In the genomic region with DNA sequence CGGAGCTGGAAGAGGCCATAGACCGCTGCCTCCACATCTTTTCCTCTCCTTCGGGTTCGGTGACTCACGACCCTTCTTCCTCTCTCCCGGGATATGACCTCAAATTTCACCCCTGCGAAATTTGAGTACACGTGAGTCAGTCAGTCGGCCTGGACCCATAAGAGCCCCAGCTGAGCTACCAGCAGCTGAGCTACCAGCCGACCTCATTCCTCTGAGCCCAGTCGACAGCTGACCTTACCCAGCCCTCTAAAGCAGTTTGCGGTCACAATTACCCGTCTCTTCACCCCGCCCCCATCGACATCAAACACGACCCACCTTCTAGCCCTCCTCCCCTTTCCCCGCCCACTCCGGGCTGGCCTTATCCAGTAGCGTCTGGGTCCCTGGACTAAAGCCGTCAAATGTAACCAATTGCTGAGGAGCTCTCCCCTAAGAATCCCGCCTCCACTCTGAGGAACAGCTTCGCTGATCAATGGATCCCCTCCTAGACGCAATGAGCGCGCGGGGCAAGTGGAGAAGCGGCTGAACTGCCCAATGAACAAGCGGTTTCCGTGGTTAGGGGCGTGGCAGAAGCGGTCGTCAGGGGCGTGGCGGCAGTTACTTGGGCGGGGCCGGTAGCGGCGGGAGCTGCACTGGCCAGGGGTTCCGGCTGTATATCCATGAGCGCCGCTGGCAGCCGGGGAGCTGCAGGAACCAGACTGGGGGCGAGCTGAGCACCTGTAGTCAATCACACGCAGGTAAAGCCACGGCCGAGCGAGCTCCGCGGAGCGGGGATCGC, we compare ENCODE assay signal across 8 cellular contexts. TPM values are rescaled to one million over a fixed set of nuclear protein-coding genes. Genes with fewer than 3 reads are reported as not detected.
DNase-seq lines count a peak whose midpoint lies in the region; ATAC-seq and TF ChIP-seq lines count a peak whose summit lies in the region.

A gene with protein sequence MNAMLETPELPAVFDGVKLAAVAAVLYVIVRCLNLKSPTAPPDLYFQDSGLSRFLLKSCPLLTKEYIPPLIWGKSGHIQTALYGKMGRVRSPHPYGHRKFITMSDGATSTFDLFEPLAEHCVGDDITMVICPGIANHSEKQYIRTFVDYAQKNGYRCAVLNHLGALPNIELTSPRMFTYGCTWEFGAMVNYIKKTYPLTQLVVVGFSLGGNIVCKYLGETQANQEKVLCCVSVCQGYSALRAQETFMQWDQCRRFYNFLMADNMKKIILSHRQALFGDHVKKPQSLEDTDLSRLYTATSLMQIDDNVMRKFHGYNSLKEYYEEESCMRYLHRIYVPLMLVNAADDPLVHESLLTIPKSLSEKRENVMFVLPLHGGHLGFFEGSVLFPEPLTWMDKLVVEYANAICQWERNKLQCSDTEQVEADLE (plus strand): TSS at position 627 of the 775 bp plus-strand sequence. CDS start 27,872 bp downstream, outside the sequence.

- H3K4me1 Mint-ChIP-seq in activated B cell treated with CpG ODN at 0.5 μM for 24 hours (peaks cover 33% of the 10 kb centered on the region), immature natural killer cell (peaks cover 38 to 41% of the 10 kb centered on the region in 2 donors)

- peak; percentile 69 for TF ChIP-seq POLR2A in GM18951 (IDR thresholded peaks at IDR 0.05; ENCODE audit: extremely low read depth, insufficient read depth, insufficient read length)

- POLR2A ChIA-PET in activated B cell treated with CpG ODN at 0.5 μM for 24 hours (lab: Charles Lee): interaction anchor here (0.7 to 1.8 kb wide), 7 partner anchors 11 to 621 kb away, joined by 3 to 8 read pairs (median 4); partner anchors contain the start of genes ISG20, MRPL46 and MRPS11

- peak within 1 kb of the TSS; percentile 96 for H3K27ac ChIP-seq in caudate nucleus (ENCODE audit: low read depth, low read length)

- H3K27ac Mint-ChIP-seq in activated B cell treated with CpG ODN at 0.5 μM for 24 hours: no peak within 1 kb of the TSS
- peak within 1 kb of the TSS in 5 of 6 donors; percentile 92 to 97 (median 93) for H3K27ac Mint-ChIP-seq in immature natural killer cell

- ATAC-seq in HG03196 (IDR thresholded peaks at IDR 0.05; ENCODE audit: unreplicated experiment): peak; percentile 95
- ATAC-seq in activated B cell treated with CpG ODN at 0.5 μM for 24 hours (ENCODE audit: low read depth): peak; percentile 97

- DNase-seq in AG08395 (ENCODE audit: low spot score): peak; percentile 98
- DNase-seq in NCI-H345 (lab: John Stamatoyannopoulos, UW): peak; percentile 99
- DNase-seq in activated B cell treated with CpG ODN at 0.5 μM for 24 hours: peak; percentile 98
- peak; percentile 82 to 100 (median 99) for DNase-seq in caudate nucleus (lab: John Stamatoyannopoulos, UW)
- peak; percentile 99 for DNase-seq in immature natural killer cell
- peak; percentile 98 to 99 for DNase-seq in stimulated activated CD4-positive, alpha-beta T cell treated with anti-CD3 and anti-CD28 coated beads, Interleukin-12 subunit alpha, Interleukin-12 subunit beta, amount 100 ng/mL, for 24 hours (ENCODE audit: low read depth in 2 of 2)

- in situ Hi-C loops in GM18951 (cut with MboI; ENCODE audit: low sequenced_read_pairs, unreplicated experiment): no loop called here

- H3K9me3 Mint-ChIP-seq in activated B cell treated with CpG ODN at 0.5 μM for 24 hours (no peaks in the 10 kb centered on the region), immature natural killer cell (no peaks in the 10 kb centered on the region)

- no peaks in the 10 kb centered on the region for H3K36me3 Mint-ChIP-seq in activated B cell treated with CpG ODN at 0.5 μM for 24 hours (ENCODE audit: low read depth)
- H3K36me3 Mint-ChIP-seq in immature natural killer cell: peaks cover 0 to 4% (median 3%) of the 10 kb centered on the region in 3 donors

- H3K4me3 Mint-ChIP-seq in activated B cell treated with CpG ODN at 0.5 μM for 24 hours (no peak within 1 kb of the TSS), immature natural killer cell (no peak within 1 kb of the TSS)

- intact Hi-C loops in activated B cell treated with CpG ODN at 0.5 μM for 24 hours (cut with micrococcal nuclease): loop anchor here (1.0 to 2.0 kb wide), 6 partner anchors 41 to 621 kb away; partner anchors contain the start of genes DET1, FANCI, MFGE8 and MRPL46

- CTCF ChIA-PET in activated B cell treated with CpG ODN at 0.5 μM for 24 hours (lab: Charles Lee): interaction anchor here (0.9 to 1.4 kb wide), 5 partner anchors 9 to 183 kb away, joined by 4 to 7 read pairs (median 5); no protein-coding TSS in a partner anchor

- H3K27me3 Mint-ChIP-seq in activated B cell treated with CpG ODN at 0.5 μM for 24 hours (no peaks in the 10 kb centered on the region), immature natural killer cell (ENCODE audit: low read depth in 3 of 3) (peaks cover 0 to 2% (median 0%) of the 10 kb centered on the region in 3 donors)

- no peak for TF ChIP-seq CTCF in activated B cell treated with CpG ODN at 0.5 μM for 24 hours (IDR thresholded peaks at IDR 0.05)

RNA-seq across cellular contexts. Expression of the gene that starts here (rescaled TPM):
- total RNA-seq in activated B cell treated with CpG ODN at 0.5 μM for 24 hours: 40.7 and 48.8 TPM in 2 replicates
- polyA plus RNA-seq in immature natural killer cell: 10 to 100 TPM; 26.9 to 70.6 (median 33.1) TPM

Comparison
In these comparisons a context has a peak if more than half of its experiments do, and no peak if none do; other contexts are left out.
1. Peak in every context shown above with its lines: DNase-seq, ATAC-seq and H3K27ac ChIP-seq.